ENCODE assay signal across 10 cellular contexts in genomic region chr13:51549050-51549449, GRCh38. TPM values are rescaled to one million over a fixed set of nuclear protein-coding genes. Genes with fewer than 3 reads are reported as not detected.
DNase-seq lines count a peak whose midpoint lies in the region; ATAC-seq and TF ChIP-seq lines count a peak whose summit lies in the region.
"Had no signal": no experiment of that assay in that cellular context is flagged by ENCODE, and none has a peak within 500 bp of the region (broad histone marks: within the 10 kb centered on the region; RNA-seq: fewer than 3 reads in every experiment).

No MANE protein-coding gene starts in this region.

- no peaks in the 10 kb centered on the region for H3K9me3 ChIP-seq in endodermal cell (ENCODE audit: control insufficient read depth, low read length)
- no peaks in the 10 kb centered on the region for H3K9me3 ChIP-seq in mesenchymal stem cell (ENCODE audit: control insufficient read depth, low read length)

- H3K36me3 Mint-ChIP-seq in Calu3 (ENCODE audit: insufficient read depth, unreplicated experiment) (no peaks in the 10 kb centered on the region), endodermal cell (ENCODE audit: low read depth) (no peaks in the 10 kb centered on the region)

- H3K4me1 ChIP-seq in endodermal cell (ENCODE audit: control insufficient read depth, insufficient read depth, low read length) (no peaks in the 10 kb centered on the region), mesenchymal stem cell (ENCODE audit: control insufficient read depth, insufficient read depth, low read depth, low read length) (peaks cover 4% of the 10 kb centered on the region)

- H3K27ac ChIP-seq in endodermal cell (ENCODE audit: low read depth, low read length) (no peak overlapping the region), mesenchymal stem cell (ENCODE audit: low read length, poor library complexity, severe bottlenecking) (no peak overlapping the region)

- no peak overlapping the region for H2BK15ac ChIP-seq in mesenchymal stem cell (ENCODE audit: low read depth, poor library complexity, severe bottlenecking)

- no peak for TF ChIP-seq CTCF in Calu3 (IDR thresholded peaks at IDR 0.05; ENCODE audit: unreplicated experiment)
- no peak for TF ChIP-seq CTCF in endodermal cell (conservative IDR thresholded peaks at IDR 0.05)

- H3K23ac ChIP-seq in mesenchymal stem cell (ENCODE audit: low read length in 2 of 2): no peak overlapping the region

- H2AFZ ChIP-seq in mesenchymal stem cell (ENCODE audit: low read depth, low read length): no peak overlapping the region

- no peaks in the 10 kb centered on the region for H3K79me1 ChIP-seq in mesenchymal stem cell (replicated peaks; ENCODE audit: low read length, poor library complexity, severe bottlenecking)

- CTCF ChIA-PET in Calu3 (lab: Charles Lee): no interaction called here

- H2AK5ac ChIP-seq in mesenchymal stem cell (ENCODE audit: low read length, severe bottlenecking): no peak overlapping the region

- no peak overlapping the region for H2BK12ac ChIP-seq in mesenchymal stem cell (ENCODE audit: low read length in 2 of 2)

- H3K4me1 Mint-ChIP-seq in Calu3 (ENCODE audit: low read depth, unreplicated experiment) (no peaks in the 10 kb centered on the region), endodermal cell (no peaks in the 10 kb centered on the region)

- intact Hi-C loops in Calu3 (cut with micrococcal nuclease; ENCODE audit: unreplicated experiment): no loop called here

- no peaks in the 10 kb centered on the region for H3K36me3 ChIP-seq in endodermal cell (ENCODE audit: control insufficient read depth, insufficient read depth, low read length)
- H3K36me3 ChIP-seq in mesenchymal stem cell (ENCODE audit: control insufficient read depth in 1 of 2, insufficient read depth in 2 of 2, low read depth in 1 of 2, low read length in 2 of 2): no peaks in the 10 kb centered on the region

- no peak overlapping the region for H2BK5ac ChIP-seq in mesenchymal stem cell (ENCODE audit: low read depth, low read length, poor library complexity, severe bottlenecking)

- H3K27me3 Mint-ChIP-seq in Calu3 (ENCODE audit: unreplicated experiment): no peaks in the 10 kb centered on the region
- no peaks in the 10 kb centered on the region for H3K27me3 Mint-ChIP-seq in endodermal cell (ENCODE audit: insufficient read depth)

- no peak overlapping the region for H3K4ac ChIP-seq in mesenchymal stem cell (ENCODE audit: low read depth in 1 of 2, low read length in 2 of 2)

- H3K4me3 ChIP-seq in endodermal cell (ENCODE audit: low read length) (no peak overlapping the region), mesenchymal stem cell (ENCODE audit: insufficient read depth in 1 of 2, low read depth in 1 of 2, low read length in 2 of 2) (no peak overlapping the region)

- BruUV-seq in Calu3 (replicated peaks; lab: Mats Ljungman, UMichigan): no TSS peak

- H3K9me3 Mint-ChIP-seq in Calu3 (ENCODE audit: low read depth, unreplicated experiment) (no peaks in the 10 kb centered on the region), endodermal cell (no peaks in the 10 kb centered on the region)

- no peak overlapping the region for H3K4me2 ChIP-seq in mesenchymal stem cell (ENCODE audit: low read length, poor library complexity, severe bottlenecking)

- H3K18ac ChIP-seq in mesenchymal stem cell (ENCODE audit: low read depth in 1 of 2, low read length in 2 of 2): no peak overlapping the region

- H3K4me3 Mint-ChIP-seq in Calu3 (ENCODE audit: low read depth, unreplicated experiment) (no peak overlapping the region), endodermal cell (no peak overlapping the region)

- ATAC-seq in GM21367 (IDR thresholded peaks at IDR 0.05; ENCODE audit: unreplicated experiment): peak; percentile 71
- peak; percentile 38 for ATAC-seq in HG03565 (IDR thresholded peaks at IDR 0.05; ENCODE audit: unreplicated experiment)
- no peak for ATAC-seq in GM19467 (IDR thresholded peaks at IDR 0.05; ENCODE audit: unreplicated experiment)

- 63 to 77% methylated on average over 3 of the region's 3 CpGs for WGBS in endodermal cell (ENCODE audit: insufficient coverage in 1 of 2, insufficient read length in 1 of 2), 2 experiments
- 61% methylated on average over 2 of the region's 3 CpGs for WGBS in mesenchymal stem cell

- H4K91ac ChIP-seq in mesenchymal stem cell (ENCODE audit: low read length): no peak overlapping the region

- H4K8ac ChIP-seq in mesenchymal stem cell (ENCODE audit: low read length): no peak overlapping the region

- no peak overlapping the region for H3K14ac ChIP-seq in mesenchymal stem cell (ENCODE audit: low read length in 2 of 2)

- H2BK120ac ChIP-seq in mesenchymal stem cell (ENCODE audit: low read depth, low read length): no peak overlapping the region

- H3K9ac ChIP-seq in endodermal cell (ENCODE audit: extremely low read depth, low read length, poor library complexity, severe bottlenecking): no peak overlapping the region
- no peak overlapping the region for H3K9ac ChIP-seq in mesenchymal stem cell (ENCODE audit: low read length)

- DNase-seq in Calu3 (peak; percentile 44), endodermal cell (peak; percentile 62), mesenchymal stem cell (no peak), amniotic stem cell (lab: John Stamatoyannopoulos, UW) (no peak)
- no peak for DNase-seq in stimulated activated naive CD4-positive, alpha-beta T cell (lab: John Stamatoyannopoulos, UW)
- DNase-seq: cortex of kidney, NCI-H526 had no signal

- H3K27me3 ChIP-seq in endodermal cell (ENCODE audit: control insufficient read depth, insufficient read depth, low read length, poor library complexity, severe bottlenecking): no peaks in the 10 kb centered on the region
- no peaks in the 10 kb centered on the region for H3K27me3 ChIP-seq in mesenchymal stem cell (ENCODE audit: control insufficient read depth in 1 of 2, insufficient read depth in 1 of 2, low read length in 2 of 2)

- no peak overlapping the region for H3K27ac Mint-ChIP-seq in Calu3 (ENCODE audit: unreplicated experiment)
- H3K27ac Mint-ChIP-seq in endodermal cell: no peak overlapping the region

RNA-seq across cellular contexts. Expression of gene WDFY2, which starts 35.2 kb away (rescaled TPM):
- 5.9 and 6.3 TPM in 2 replicates for total RNA-seq in Calu3 (2022)
- 10 to 100 TPM; 20.6 to 28.0 TPM for total RNA-seq in endodermal cell
- 20.6 TPM for polyA plus RNA-seq in endodermal cell (2013, experiment 1 of 2)
- 15.5 TPM for polyA plus RNA-seq in endodermal cell (2013, experiment 2 of 2)
- 6.2 TPM for polyA plus RNA-seq in mesenchymal stem cell (2013, experiment 1 of 2)
- 6.5 TPM for polyA plus RNA-seq in mesenchymal stem cell (2013, experiment 2 of 2)

Comparison
In these comparisons a context has a peak if more than half of its experiments do, and no peak if none do; other contexts are left out.
1. DNase-seq: peak in Calu3 (single experiment) and endodermal cell (single experiment); none in stimulated activated naive CD4-positive, alpha-beta T cell (0 of 6), mesenchymal stem cell (single experiment) and amniotic stem cell (single experiment).